Comparison of ENCODE assay signal across 1 cellular context in genomic region chr17:67376892-67377726, GRCh38.
TF ChIP-seq lines count a peak whose summit lies in the region.

PITPNC1 (plus strand) TSS chr17:67377281.

TF ChIP-seq in HEK293, 187 proteins besides CTCF, POLR2A, EP300 and RAD21 (continued from another document):
- peak; percentile 52; the same call in 1 of the 2 replicates for TF ChIP-seq ZBTB44 (tag by site-specific recombination; IDR thresholded peaks at IDR 0.05)
